18 cellular contexts compared by ENCODE assay signal in genomic region chr22:30810105-30810504, GRCh38.
"Had no signal": no experiment of that assay in that cellular context is flagged by ENCODE, and none has a peak within 500 bp of the region (broad histone marks: within the 10 kb centered on the region; RNA-seq: fewer than 3 reads in every experiment).

No MANE protein-coding gene starts in this region.

- H3K9me3 ChIP-seq: adrenal gland, breast epithelium, sigmoid colon, thoracic aorta, upper lobe of left lung had no signal

- H3K27me3 Mint-ChIP-seq: activated CD4-positive, alpha-beta T cell treated with anti-CD3 and anti-CD28 coated beads, Interleukin-2, amount 10 ng/mL, durations not matched to agents 7 days and 5 days had no signal

- H3K27me3 ChIP-seq: adrenal gland, breast epithelium, sigmoid colon, upper lobe of left lung had no signal

- H3K27ac Mint-ChIP-seq: activated CD4-positive, alpha-beta T cell treated with anti-CD3 and anti-CD28 coated beads, Interleukin-2, amount 10 ng/mL, durations not matched to agents 7 days and 5 days; activated naive CD4-positive, alpha-beta T cell treated with anti-CD3 and anti-CD28 coated beads for 36 hours; nephron had no signal

- H3K4me1 Mint-ChIP-seq: nephron had no signal

- H3K4me3 Mint-ChIP-seq: activated CD4-positive, alpha-beta T cell treated with anti-CD3 and anti-CD28 coated beads, Interleukin-2, amount 10 ng/mL, durations not matched to agents 7 days and 5 days; activated naive CD4-positive, alpha-beta T cell treated with anti-CD3 and anti-CD28 coated beads for 36 hours; nephron had no signal

- DNase-seq: activated CD4-positive, alpha-beta T cell treated with anti-CD3 and anti-CD28 coated beads, Interleukin-2, amount 10 ng/mL, durations not matched to agents 7 days and 5 days; activated naive CD4-positive, alpha-beta T cell treated with anti-CD3 and anti-CD28 coated beads for 36 hours; adrenal gland; cerebellar nuclear complex; effector CD4-positive, alpha-beta T cell; hypothalamus; islet precursor cell; midbrain; occipital lobe; posterior cingulate gyrus; sigmoid colon; T1000 had no signal

- H3K36me3 ChIP-seq: adrenal gland, breast epithelium, sigmoid colon, thoracic aorta, upper lobe of left lung had no signal

- H3K4me1 ChIP-seq: adrenal gland, breast epithelium, sigmoid colon, upper lobe of left lung had no signal

- H3K9me3 Mint-ChIP-seq: activated CD4-positive, alpha-beta T cell treated with anti-CD3 and anti-CD28 coated beads, Interleukin-2, amount 10 ng/mL, durations not matched to agents 7 days and 5 days; activated naive CD4-positive, alpha-beta T cell treated with anti-CD3 and anti-CD28 coated beads for 36 hours; nephron had no signal

- H3K4me3 ChIP-seq: adrenal gland, breast epithelium, sigmoid colon, thoracic aorta, upper lobe of left lung had no signal

- ATAC-seq: activated CD4-positive, CD25-positive, alpha-beta regulatory T cell treated with anti-CD3 and anti-CD28 coated beads, Interleukin-2, amount 50 U/mL, for 24 hours; left lobe of liver had no signal

- H3K27ac ChIP-seq: adrenal gland, breast epithelium, sigmoid colon, thoracic aorta, upper lobe of left lung had no signal
